In the genomic region with DNA sequence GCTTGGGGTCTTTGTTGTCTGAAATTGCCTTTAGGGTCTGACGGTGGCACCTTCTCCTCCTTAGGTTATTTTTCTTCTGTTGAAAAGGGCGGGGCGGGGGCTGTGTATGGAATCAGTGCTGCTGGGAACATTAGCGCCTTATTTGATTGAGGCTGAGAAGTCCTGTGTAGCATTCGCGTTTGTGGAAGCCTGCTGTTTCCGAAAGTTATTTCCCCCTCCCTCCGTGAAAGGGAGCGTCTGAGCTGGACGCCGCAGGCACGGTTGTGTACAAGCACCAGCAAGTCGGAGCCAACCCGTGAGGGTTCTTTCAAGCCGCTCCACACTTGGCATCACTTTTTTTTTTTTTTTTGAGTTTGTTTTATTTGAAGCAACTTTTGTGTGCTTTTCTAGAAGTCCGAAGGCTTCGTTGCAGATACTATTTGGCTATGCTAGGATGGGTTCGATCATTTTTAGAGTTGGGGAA, we compare ENCODE assay signal across 8 cellular contexts. TPM values are rescaled to one million over a fixed set of nuclear protein-coding genes. Genes with fewer than 3 reads are reported as not detected.
DNase-seq lines count a peak whose midpoint lies in the region; ATAC-seq lines count a peak whose summit lies in the region.

No MANE protein-coding gene starts in this region.

- no peaks in the 10 kb centered on the region for H3K4me1 ChIP-seq in endocrine pancreas (ENCODE audit: control insufficient read depth, insufficient read depth, low read length)
- peaks cover 22% of the 10 kb centered on the region for H3K4me1 ChIP-seq in mucosa of stomach (ENCODE audit: control insufficient read depth, insufficient read depth, low read length)

- no peaks in the 10 kb centered on the region for H3K9me3 ChIP-seq in endocrine pancreas (ENCODE audit: control insufficient read depth, low read length)
- H3K9me3 ChIP-seq in mucosa of stomach (ENCODE audit: control insufficient read depth, low read length), result no peaks in the 10 kb centered on the region

- H3K27me3 ChIP-seq in endocrine pancreas (ENCODE audit: control insufficient read depth, insufficient read depth, low read length) (no peaks in the 10 kb centered on the region), mucosa of stomach (ENCODE audit: control insufficient read depth, insufficient read depth, low read length) (no peaks in the 10 kb centered on the region)

- peak overlapping the region; percentile 96 for H3K4me3 Mint-ChIP-seq in activated CD8-positive, alpha-beta memory T cell treated with anti-CD3 and anti-CD28 coated beads, Interleukin-2, amount 10 ng/mL, durations not matched to agents 7 days and 5 days
- peak overlapping the region; percentile 94 to 96 for H3K4me3 Mint-ChIP-seq in stimulated activated naive CD8-positive, alpha-beta T cell treated with anti-CD3 and anti-CD28 coated beads, Interleukin-15, amount 100 ng/mL, for 72 hours

- peak overlapping the region; percentile 94 for H3K9ac ChIP-seq in endocrine pancreas (ENCODE audit: control insufficient read depth, insufficient read depth, low read length)
- peak overlapping the region; percentile 85 for H3K9ac ChIP-seq in mucosa of stomach (ENCODE audit: low read length)

- peaks cover 47% of the 10 kb centered on the region for H3K4me1 Mint-ChIP-seq in activated CD8-positive, alpha-beta memory T cell treated with anti-CD3 and anti-CD28 coated beads, Interleukin-2, amount 10 ng/mL, durations not matched to agents 7 days and 5 days
- peaks cover 37% of the 10 kb centered on the region for H3K4me1 Mint-ChIP-seq in stimulated activated naive CD8-positive, alpha-beta T cell treated with anti-CD3 and anti-CD28 coated beads, Interleukin-15, amount 100 ng/mL, for 72 hours

- peaks cover 9% of the 10 kb centered on the region for H3K36me3 Mint-ChIP-seq in activated CD8-positive, alpha-beta memory T cell treated with anti-CD3 and anti-CD28 coated beads, Interleukin-2, amount 10 ng/mL, durations not matched to agents 7 days and 5 days

- H3K36me3 ChIP-seq in endocrine pancreas (ENCODE audit: control insufficient read depth, insufficient read depth, low read length), result no peaks in the 10 kb centered on the region
- H3K36me3 ChIP-seq in mucosa of stomach (ENCODE audit: control insufficient read depth, insufficient read depth, low read length), result no peaks in the 10 kb centered on the region

- ATAC-seq in HG02852 (IDR thresholded peaks at IDR 0.05; ENCODE audit: unreplicated experiment), result peak; percentile 23
- ATAC-seq in activated CD8-positive, alpha-beta memory T cell treated with anti-CD3 and anti-CD28 coated beads, Interleukin-2, amount 10 ng/mL, durations not matched to agents 7 days and 5 days, result peak; percentile 31
- peak; percentile 39 for ATAC-seq in stimulated activated naive CD8-positive, alpha-beta T cell treated with anti-CD3 and anti-CD28 coated beads, Interleukin-15, amount 100 ng/mL, for 72 hours
- no peak for ATAC-seq in HG02763 (IDR thresholded peaks at IDR 0.05; ENCODE audit: unreplicated experiment)

- H3K4me3 ChIP-seq in GM08714 (ENCODE audit: low read length) (peak overlapping the region; percentile 78), endocrine pancreas (ENCODE audit: control insufficient read depth, insufficient read depth, low read length) (peak overlapping the region; percentile 94), mucosa of stomach (ENCODE audit: low read length) (peak overlapping the region; percentile 65)

- CTCF ChIA-PET in activated CD8-positive, alpha-beta memory T cell treated with anti-CD3 and anti-CD28 coated beads, Interleukin-2, amount 10 ng/mL, durations not matched to agents 7 days and 5 days (lab: Charles Lee), result interaction anchor here (0.9 to 4.7 kb wide), 12 partner anchors 10 to 451 kb away, joined by 3 to 30 read pairs (median 4); a partner anchor contains a TSS

- H3K27ac Mint-ChIP-seq in activated CD8-positive, alpha-beta memory T cell treated with anti-CD3 and anti-CD28 coated beads, Interleukin-2, amount 10 ng/mL, durations not matched to agents 7 days and 5 days, result peak overlapping the region; percentile 89
- peak overlapping the region; percentile 95 to 98 for H3K27ac Mint-ChIP-seq in stimulated activated naive CD8-positive, alpha-beta T cell treated with anti-CD3 and anti-CD28 coated beads, Interleukin-15, amount 100 ng/mL, for 72 hours

- no peaks in the 10 kb centered on the region for H3K9me3 Mint-ChIP-seq in activated CD8-positive, alpha-beta memory T cell treated with anti-CD3 and anti-CD28 coated beads, Interleukin-2, amount 10 ng/mL, durations not matched to agents 7 days and 5 days (ENCODE audit: low read depth)
- no peaks in the 10 kb centered on the region for H3K9me3 Mint-ChIP-seq in stimulated activated naive CD8-positive, alpha-beta T cell treated with anti-CD3 and anti-CD28 coated beads, Interleukin-15, amount 100 ng/mL, for 72 hours

- DNase-seq in NCI-H524 (lab: John Stamatoyannopoulos, UW), result peak; percentile 72 to 83
- DNase-seq in activated CD8-positive, alpha-beta memory T cell treated with anti-CD3 and anti-CD28 coated beads, Interleukin-2, amount 10 ng/mL, durations not matched to agents 7 days and 5 days, result peak; percentile 68
- DNase-seq in stimulated activated naive CD8-positive, alpha-beta T cell treated with anti-CD3 and anti-CD28 coated beads, Interleukin-15, amount 100 ng/mL, for 72 hours, result peak; percentile 49 to 59

- H3K27me3 Mint-ChIP-seq in activated CD8-positive, alpha-beta memory T cell treated with anti-CD3 and anti-CD28 coated beads, Interleukin-2, amount 10 ng/mL, durations not matched to agents 7 days and 5 days, result peaks cover 4% of the 10 kb centered on the region
- no peaks in the 10 kb centered on the region for H3K27me3 Mint-ChIP-seq in stimulated activated naive CD8-positive, alpha-beta T cell treated with anti-CD3 and anti-CD28 coated beads, Interleukin-15, amount 100 ng/mL, for 72 hours

RNA-seq across cellular contexts. Expression of a gene that starts 1.1 kb away (rescaled TPM):
- 100 to 1,000 TPM in 1 of 2 experiments, 10 to 100 TPM in 1; 69.3 to 143 TPM for total RNA-seq in activated CD8-positive, alpha-beta memory T cell treated with anti-CD3 and anti-CD28 coated beads, Interleukin-2, amount 10 ng/mL, durations not matched to agents 7 days and 5 days
